In genomic region chr11:134340354-134340964, GRCh38 we compare ENCODE assay signal across 33 cellular contexts. TPM values are rescaled to one million over a fixed set of nuclear protein-coding genes. Genes with fewer than 3 reads are reported as not detected.
DNase-seq lines count a peak whose midpoint lies in the region; ATAC-seq and TF ChIP-seq lines count a peak whose summit lies in the region.
"Had no signal": no experiment of that assay in that cellular context is flagged by ENCODE, and none has a peak within 500 bp of the region (broad histone marks: within the 10 kb centered on the region; RNA-seq: fewer than 3 reads in every experiment).

No MANE protein-coding gene starts in this region.

- H3K36me3 ChIP-seq in rectal smooth muscle tissue (ENCODE audit: control insufficient read depth, insufficient read depth, low read length): no peaks in the 10 kb centered on the region
- H3K36me3 ChIP-seq in heart right ventricle: no peaks in the 10 kb centered on the region
- H3K36me3 ChIP-seq: adrenal gland, esophagus muscularis mucosa, upper lobe of left lung had no signal

- ATAC-seq in heart right ventricle: no peak
- ATAC-seq: activated CD4-positive, CD25-positive, alpha-beta regulatory T cell treated with anti-CD3 and anti-CD28 coated beads, Interleukin-2, amount 50 U/mL, for 24 hours; naive thymus-derived CD8-positive, alpha-beta T cell; stimulated activated memory B cell treated with anti-CD40 and anti-IgM and Interleukin-4, amounts not matched to agents 10 μg/mL and 1 μg/mL and 100 μg/mL, for 72 hours had no signal

- H3K4me3 ChIP-seq in rectal smooth muscle tissue (ENCODE audit: low read length) (peak overlapping the region; percentile 18), heart right ventricle (no peak overlapping the region)
- H3K4me3 ChIP-seq: adrenal gland, esophagus muscularis mucosa, upper lobe of left lung had no signal

- H3K4me1 ChIP-seq in rectal smooth muscle tissue (ENCODE audit: control insufficient read depth, insufficient read depth, low read length): no peaks in the 10 kb centered on the region
- H3K4me1 ChIP-seq in heart right ventricle: no peaks in the 10 kb centered on the region
- H3K4me1 ChIP-seq: adrenal gland, esophagus muscularis mucosa, upper lobe of left lung had no signal

- H3K27me3 ChIP-seq in rectal smooth muscle tissue (ENCODE audit: control insufficient read depth, insufficient read depth, low read length) (no peaks in the 10 kb centered on the region), heart right ventricle (peaks cover 0 to 42% (median 16%) of the 10 kb centered on the region in 7 donors)
- H3K27me3 ChIP-seq: adrenal gland, upper lobe of left lung had no signal

- no peak overlapping the region for H3K9ac ChIP-seq in rectal smooth muscle tissue (ENCODE audit: low read length)

- intact Hi-C loops in heart right ventricle (cut with DNase I): no loop called here

- peak; percentile 35 to 46 (median 43) for DNase-seq in NCI-H1417 (lab: John Stamatoyannopoulos, UW)
- no peak for DNase-seq in NCI-H1417 treated with DMSO at 0.1 percent for 48 hours (lab: John Stamatoyannopoulos, UW)
- DNase-seq in NCI-H1105 (lab: John Stamatoyannopoulos, UW): peak; percentile 57
- peak; percentile 38 for DNase-seq in ecto neural progenitor cell (ENCODE audit: low spot score)
- DNase-seq in activated CD4-positive, alpha-beta T cell treated with anti-CD3 and anti-CD28 coated beads for 4 hours: no peak
- DNase-seq in heart right ventricle: no peak
- DNase-seq in activated CD4-positive, alpha-beta T cell treated with anti-CD3 and anti-CD28 coated beads for 48 hours: no peak
- DNase-seq: 8988T; activated CD4-positive, alpha-beta memory T cell treated with anti-CD3 and anti-CD28 coated beads, Interleukin-2, amount 10 ng/mL, durations not matched to agents 7 days and 5 days; activated CD8-positive, alpha-beta memory T cell treated with anti-CD3 and anti-CD28 coated beads, Interleukin-2, amount 50 U/mL, for 48 hours; activated naive CD4-positive, alpha-beta T cell treated with Interleukin-2 at 50 U/mL for 16 hours; Caco-2; dermis blood vessel endothelial cell; DND-41; foreskin fibroblast; head of caudate nucleus; KBM-7; naive thymus-derived CD8-positive, alpha-beta T cell; NCI-H1436; NCI-H2227 treated with DMSO at 0.1 percent for 48 hours; nucleus accumbens; SHP77 treated with DMSO at 0.1 percent for 48 hours; substantia nigra; T-helper 2 cell had no signal

- H3K27ac ChIP-seq in rectal smooth muscle tissue (ENCODE audit: low read depth, low read length) (no peak overlapping the region), heart right ventricle (no peak overlapping the region)
- H3K27ac ChIP-seq: adrenal gland, C4-2B, esophagus muscularis mucosa, HL-60, upper lobe of left lung had no signal

- H3K9me3 ChIP-seq in heart right ventricle: no peaks in the 10 kb centered on the region
- H3K9me3 ChIP-seq: adrenal gland, Caco-2, esophagus muscularis mucosa, upper lobe of left lung had no signal

- no peak for TF ChIP-seq CTCF in heart right ventricle (IDR thresholded peaks at IDR 0.05)

- 93 to 95% methylated on average over 11 of the region's 11 CpGs for WGBS in heart right ventricle, 2 donors

RNA-seq across cellular contexts. Expression of gene GLB1L2, which starts 8.7 kb away (rescaled TPM):
- total RNA-seq in heart right ventricle: under 1 TPM; 0.11 to 0.72 (median 0.31) TPM
- polyA plus RNA-seq in heart right ventricle: under 1 TPM; 0.22 to 0.29 TPM
- total RNA-seq: M059J had no signal

Comparison
In these comparisons a context has a peak if more than half of its experiments do, and no peak if none do; other contexts are left out.
1. DNase-seq: peak in NCI-H1417 (3 of 3), NCI-H1105 (single experiment) and ecto neural progenitor cell (single experiment); none in NCI-H1417 treated with DMSO at 0.1 percent for 48 hours (single experiment), activated CD4-positive, alpha-beta T cell treated with anti-CD3 and anti-CD28 coated beads for 4 hours (0 of 2), heart right ventricle (0 of 2) and activated CD4-positive, alpha-beta T cell treated with anti-CD3 and anti-CD28 coated beads for 48 hours (single experiment).